ENCODE assay signal across 1 cellular context in the genomic region with DNA sequence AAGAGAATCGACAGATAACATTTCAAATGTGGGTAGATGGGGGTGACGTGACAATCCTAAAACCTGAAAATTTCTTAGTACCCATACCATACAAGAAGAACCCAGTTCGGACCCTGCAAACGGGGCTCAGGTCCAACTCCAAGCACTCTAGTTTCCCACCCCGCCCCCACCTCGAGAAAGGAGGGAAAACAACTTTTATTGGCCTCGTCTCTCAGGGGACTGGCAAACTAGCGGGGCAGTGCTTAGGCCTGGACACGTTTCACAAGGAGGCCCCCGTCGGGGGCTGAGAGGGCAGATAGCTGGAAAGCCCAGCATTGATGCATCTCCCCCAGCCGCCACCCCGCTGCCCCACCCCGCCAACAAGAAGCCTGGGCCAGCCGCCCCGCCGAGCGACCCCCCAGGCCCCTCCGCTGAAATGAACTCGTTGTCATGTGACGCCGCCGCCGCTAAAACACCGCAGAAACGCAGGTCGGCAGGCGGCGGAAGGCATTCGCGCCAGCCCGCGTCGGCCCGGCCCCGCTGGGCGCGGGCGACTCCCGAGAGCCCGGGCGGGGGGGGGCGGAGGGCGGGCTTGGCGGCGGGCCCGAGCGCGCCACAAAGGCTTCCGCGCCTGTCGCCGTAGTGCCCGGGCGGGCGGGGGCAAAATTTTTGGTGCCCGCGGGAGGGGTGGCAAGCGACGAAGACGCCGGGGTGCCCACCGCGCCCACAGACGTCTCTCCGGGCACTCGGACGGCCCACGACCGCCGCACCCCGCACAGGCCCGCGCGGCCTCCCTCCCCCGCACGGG.
TF ChIP-seq lines count a peak whose summit lies in the region.

No MANE protein-coding gene starts in this region.

TF ChIP-seq in IMR-90, 13 proteins besides CTCF, POLR2A, EP300 and RAD21:
- TF ChIP-seq MAZ (IDR thresholded peaks at IDR 0.05; ENCODE audit: borderline replicate concordance, low read depth, low read length) (peak; percentile 55; the same call in 1 of the 2 replicates), USF2 (IDR thresholded peaks at IDR 0.05; ENCODE audit: low read depth, low read length) (peak; percentile 35; the same call in 1 of the 2 replicates), SMC3 (IDR thresholded peaks at IDR 0.05; ENCODE audit: low read depth, low read length) (no peak)
- TF ChIP-seq, protein P1, sequence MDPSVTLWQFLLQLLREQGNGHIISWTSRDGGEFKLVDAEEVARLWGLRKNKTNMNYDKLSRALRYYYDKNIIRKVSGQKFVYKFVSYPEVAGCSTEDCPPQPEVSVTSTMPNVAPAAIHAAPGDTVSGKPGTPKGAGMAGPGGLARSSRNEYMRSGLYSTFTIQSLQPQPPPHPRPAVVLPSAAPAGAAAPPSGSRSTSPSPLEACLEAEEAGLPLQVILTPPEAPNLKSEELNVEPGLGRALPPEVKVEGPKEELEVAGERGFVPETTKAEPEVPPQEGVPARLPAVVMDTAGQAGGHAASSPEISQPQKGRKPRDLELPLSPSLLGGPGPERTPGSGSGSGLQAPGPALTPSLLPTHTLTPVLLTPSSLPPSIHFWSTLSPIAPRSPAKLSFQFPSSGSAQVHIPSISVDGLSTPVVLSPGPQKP (IDR thresholded peaks at IDR 0.05; ENCODE audit: borderline replicate concordance, low read depth, low read length): no peak
